ENCODE assay signal across 1 cellular context in genomic region chr1:67684526-67685066, GRCh38.
TF ChIP-seq lines count a peak whose summit lies in the region.

No MANE protein-coding gene starts in this region.

TF ChIP-seq in GM12878, 131 proteins besides CTCF, POLR2A, EP300 and RAD21 (continued from another document):
- peak in 1 of 2 experiments; percentile 63; a peak in 1 of 3 replicates for TF ChIP-seq EGR1 (IDR thresholded peaks at IDR 0.05; ENCODE audit: borderline replicate concordance in 1 of 2, low read depth in 2 of 2, low read length in 2 of 2)
